Comparison of ENCODE assay signal across 1 cellular context in the genomic region with DNA sequence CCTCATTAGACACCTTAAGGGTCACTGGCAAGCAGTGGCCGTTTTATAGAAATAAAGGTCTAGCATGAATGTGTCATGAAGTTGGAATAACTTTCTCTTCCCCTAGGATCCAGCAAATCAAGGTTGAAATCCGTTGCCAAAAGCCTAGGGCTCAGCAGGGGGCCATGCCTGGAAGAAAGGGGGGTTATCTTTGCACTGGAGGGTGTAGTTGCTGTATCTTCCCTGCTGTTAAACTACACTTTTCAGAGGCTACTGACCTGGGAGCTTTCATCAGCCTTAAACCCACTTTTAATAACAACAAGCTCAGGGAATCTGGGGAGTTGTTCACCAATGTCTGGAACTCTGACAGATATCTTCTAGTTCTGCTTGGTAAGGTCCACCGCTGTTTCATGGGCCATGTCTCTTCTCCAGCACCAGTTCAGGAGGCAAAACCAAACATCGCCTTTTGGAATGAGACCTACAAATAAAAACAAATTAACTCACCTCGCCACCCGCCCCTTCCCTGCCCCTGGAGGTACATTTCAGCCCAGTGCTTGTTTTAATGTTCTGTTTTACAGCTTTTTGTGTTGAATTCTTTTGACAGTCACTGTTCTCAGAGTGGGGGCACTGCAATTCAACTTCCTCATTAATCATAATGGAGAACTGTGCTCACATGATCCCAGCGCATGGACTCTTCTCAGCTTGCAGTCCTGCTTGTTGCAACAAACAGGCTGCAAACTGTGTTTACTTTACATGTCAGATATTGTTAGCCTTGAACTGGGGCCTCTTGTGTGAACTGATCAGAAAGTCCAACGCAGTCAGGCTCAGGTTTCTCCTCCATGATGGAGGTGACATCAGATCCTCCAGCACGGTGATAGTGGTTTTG.
A peak's percentile ranks its signal among the peaks of the same experiment; 100 is the strongest.
TF ChIP-seq lines count a peak whose summit lies in the region.

No MANE protein-coding gene starts in this region.

TF ChIP-seq in HepG2, 621 proteins besides CTCF, POLR2A, EP300 and RAD21 (continued from another document and continues in another):
- TF ChIP-seq, protein P1, sequence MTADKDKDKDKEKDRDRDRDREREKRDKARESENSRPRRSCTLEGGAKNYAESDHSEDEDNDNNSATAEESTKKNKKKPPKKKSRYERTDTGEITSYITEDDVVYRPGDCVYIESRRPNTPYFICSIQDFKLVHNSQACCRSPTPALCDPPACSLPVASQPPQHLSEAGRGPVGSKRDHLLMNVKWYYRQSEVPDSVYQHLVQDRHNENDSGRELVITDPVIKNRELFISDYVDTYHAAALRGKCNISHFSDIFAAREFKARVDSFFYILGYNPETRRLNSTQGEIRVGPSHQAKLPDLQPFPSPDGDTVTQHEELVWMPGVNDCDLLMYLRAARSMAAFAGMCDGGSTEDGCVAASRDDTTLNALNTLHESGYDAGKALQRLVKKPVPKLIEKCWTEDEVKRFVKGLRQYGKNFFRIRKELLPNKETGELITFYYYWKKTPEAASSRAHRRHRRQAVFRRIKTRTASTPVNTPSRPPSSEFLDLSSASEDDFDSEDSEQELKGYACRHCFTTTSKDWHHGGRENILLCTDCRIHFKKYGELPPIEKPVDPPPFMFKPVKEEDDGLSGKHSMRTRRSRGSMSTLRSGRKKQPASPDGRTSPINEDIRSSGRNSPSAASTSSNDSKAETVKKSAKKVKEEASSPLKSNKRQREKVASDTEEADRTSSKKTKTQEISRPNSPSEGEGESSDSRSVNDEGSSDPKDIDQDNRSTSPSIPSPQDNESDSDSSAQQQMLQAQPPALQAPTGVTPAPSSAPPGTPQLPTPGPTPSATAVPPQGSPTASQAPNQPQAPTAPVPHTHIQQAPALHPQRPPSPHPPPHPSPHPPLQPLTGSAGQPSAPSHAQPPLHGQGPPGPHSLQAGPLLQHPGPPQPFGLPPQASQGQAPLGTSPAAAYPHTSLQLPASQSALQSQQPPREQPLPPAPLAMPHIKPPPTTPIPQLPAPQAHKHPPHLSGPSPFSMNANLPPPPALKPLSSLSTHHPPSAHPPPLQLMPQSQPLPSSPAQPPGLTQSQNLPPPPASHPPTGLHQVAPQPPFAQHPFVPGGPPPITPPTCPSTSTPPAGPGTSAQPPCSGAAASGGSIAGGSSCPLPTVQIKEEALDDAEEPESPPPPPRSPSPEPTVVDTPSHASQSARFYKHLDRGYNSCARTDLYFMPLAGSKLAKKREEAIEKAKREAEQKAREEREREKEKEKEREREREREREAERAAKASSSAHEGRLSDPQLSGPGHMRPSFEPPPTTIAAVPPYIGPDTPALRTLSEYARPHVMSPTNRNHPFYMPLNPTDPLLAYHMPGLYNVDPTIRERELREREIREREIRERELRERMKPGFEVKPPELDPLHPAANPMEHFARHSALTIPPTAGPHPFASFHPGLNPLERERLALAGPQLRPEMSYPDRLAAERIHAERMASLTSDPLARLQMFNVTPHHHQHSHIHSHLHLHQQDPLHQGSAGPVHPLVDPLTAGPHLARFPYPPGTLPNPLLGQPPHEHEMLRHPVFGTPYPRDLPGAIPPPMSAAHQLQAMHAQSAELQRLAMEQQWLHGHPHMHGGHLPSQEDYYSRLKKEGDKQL (CRISPR knock-in tag; IDR thresholded peaks at IDR 0.05; ENCODE audit: low read depth): no peak; the same call in 1 of the 2 replicates
- TF ChIP-seq FOXA3 (CRISPR knock-in tag; IDR thresholded peaks at IDR 0.05) (peak; percentile 97), CBFB (CRISPR knock-in tag; IDR thresholded peaks at IDR 0.05) (no peak), ZNF383 (CRISPR knock-in tag; IDR thresholded peaks at IDR 0.05; ENCODE audit: borderline replicate concordance) (no peak), ZKSCAN8 (CRISPR knock-in tag; IDR thresholded peaks at IDR 0.05; ENCODE audit: borderline replicate concordance) (no peak), ZZZ3 (CRISPR knock-in tag; IDR thresholded peaks at IDR 0.05; ENCODE audit: borderline replicate concordance) (no peak), ZNF101 (CRISPR knock-in tag; IDR thresholded peaks at IDR 0.05; ENCODE audit: borderline replicate concordance, low read depth) (no peak), ZNF296 (CRISPR knock-in tag; conservative IDR thresholded peaks at IDR 0.05) (no peak), ZKSCAN1 (IDR thresholded peaks at IDR 0.05; ENCODE audit: low read length) (no peak), HNRNPH1 (optimal IDR thresholded peaks at IDR 0.05; ENCODE audit: low read depth, low read length) (no peak), ZNF263 (CRISPR knock-in tag; IDR thresholded peaks at IDR 0.05) (no peak), ZFX (CRISPR knock-in tag; IDR thresholded peaks at IDR 0.05; ENCODE audit: low read depth) (no peak), ZNF768 (CRISPR knock-in tag; IDR thresholded peaks at IDR 0.05) (no peak), HNRNPK (IDR thresholded peaks at IDR 0.05; ENCODE audit: low read depth, low read length, poor library complexity, severe bottlenecking) (no peak), CEBPB (IDR thresholded peaks at IDR 0.05; ENCODE audit: borderline replicate concordance, low read depth, low read length) (peak; percentile 77), PITX1 (CRISPR knock-in tag; IDR thresholded peaks at IDR 0.05) (0 out of 2 replicates have a peak, but pooled peaks have one; percentile 58), RARA (CRISPR knock-in tag; IDR thresholded peaks at IDR 0.05) (peak; percentile 91), ZNF12 (CRISPR knock-in tag; IDR thresholded peaks at IDR 0.05) (peak; percentile 90), ELF4 (CRISPR knock-in tag; IDR thresholded peaks at IDR 0.05; ENCODE audit: borderline replicate concordance) (no peak), ZIK1 (CRISPR knock-in tag; IDR thresholded peaks at IDR 0.05; ENCODE audit: borderline replicate concordance, low read depth) (no peak), ZNF724P (CRISPR knock-in tag; IDR thresholded peaks at IDR 0.05; ENCODE audit: borderline replicate concordance) (no peak), ARID2 (CRISPR knock-in tag; IDR thresholded peaks at IDR 0.05; ENCODE audit: borderline replicate concordance) (no peak), FOXP1 (IDR thresholded peaks at IDR 0.05) (no peak), FOXP1 (CRISPR knock-in tag; IDR thresholded peaks at IDR 0.05) (peak; percentile 94), HIVEP1 (CRISPR knock-in tag; IDR thresholded peaks at IDR 0.05) (no peak; the same call in 1 of the 2 replicates), ZSCAN21 (CRISPR knock-in tag; IDR thresholded peaks at IDR 0.05; ENCODE audit: borderline replicate concordance) (no peak), ZNF180 (CRISPR knock-in tag; IDR thresholded peaks at IDR 0.05; ENCODE audit: borderline replicate concordance, low read depth) (no peak), ETV5 (CRISPR knock-in tag; IDR thresholded peaks at IDR 0.05; ENCODE audit: borderline replicate concordance) (peak; percentile 31; the same call in 1 of the 2 replicates)
- TF ChIP-seq, protein P2, sequence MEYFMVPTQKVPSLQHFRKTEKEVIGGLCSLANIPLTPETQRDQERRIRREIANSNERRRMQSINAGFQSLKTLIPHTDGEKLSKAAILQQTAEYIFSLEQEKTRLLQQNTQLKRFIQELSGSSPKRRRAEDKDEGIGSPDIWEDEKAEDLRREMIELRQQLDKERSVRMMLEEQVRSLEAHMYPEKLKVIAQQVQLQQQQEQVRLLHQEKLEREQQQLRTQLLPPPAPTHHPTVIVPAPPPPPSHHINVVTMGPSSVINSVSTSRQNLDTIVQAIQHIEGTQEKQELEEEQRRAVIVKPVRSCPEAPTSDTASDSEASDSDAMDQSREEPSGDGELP (IDR thresholded peaks at IDR 0.05; ENCODE audit: borderline replicate concordance, low read depth): peak; percentile 31; the same call in 1 of the 2 replicates
- TF ChIP-seq, protein P3, sequence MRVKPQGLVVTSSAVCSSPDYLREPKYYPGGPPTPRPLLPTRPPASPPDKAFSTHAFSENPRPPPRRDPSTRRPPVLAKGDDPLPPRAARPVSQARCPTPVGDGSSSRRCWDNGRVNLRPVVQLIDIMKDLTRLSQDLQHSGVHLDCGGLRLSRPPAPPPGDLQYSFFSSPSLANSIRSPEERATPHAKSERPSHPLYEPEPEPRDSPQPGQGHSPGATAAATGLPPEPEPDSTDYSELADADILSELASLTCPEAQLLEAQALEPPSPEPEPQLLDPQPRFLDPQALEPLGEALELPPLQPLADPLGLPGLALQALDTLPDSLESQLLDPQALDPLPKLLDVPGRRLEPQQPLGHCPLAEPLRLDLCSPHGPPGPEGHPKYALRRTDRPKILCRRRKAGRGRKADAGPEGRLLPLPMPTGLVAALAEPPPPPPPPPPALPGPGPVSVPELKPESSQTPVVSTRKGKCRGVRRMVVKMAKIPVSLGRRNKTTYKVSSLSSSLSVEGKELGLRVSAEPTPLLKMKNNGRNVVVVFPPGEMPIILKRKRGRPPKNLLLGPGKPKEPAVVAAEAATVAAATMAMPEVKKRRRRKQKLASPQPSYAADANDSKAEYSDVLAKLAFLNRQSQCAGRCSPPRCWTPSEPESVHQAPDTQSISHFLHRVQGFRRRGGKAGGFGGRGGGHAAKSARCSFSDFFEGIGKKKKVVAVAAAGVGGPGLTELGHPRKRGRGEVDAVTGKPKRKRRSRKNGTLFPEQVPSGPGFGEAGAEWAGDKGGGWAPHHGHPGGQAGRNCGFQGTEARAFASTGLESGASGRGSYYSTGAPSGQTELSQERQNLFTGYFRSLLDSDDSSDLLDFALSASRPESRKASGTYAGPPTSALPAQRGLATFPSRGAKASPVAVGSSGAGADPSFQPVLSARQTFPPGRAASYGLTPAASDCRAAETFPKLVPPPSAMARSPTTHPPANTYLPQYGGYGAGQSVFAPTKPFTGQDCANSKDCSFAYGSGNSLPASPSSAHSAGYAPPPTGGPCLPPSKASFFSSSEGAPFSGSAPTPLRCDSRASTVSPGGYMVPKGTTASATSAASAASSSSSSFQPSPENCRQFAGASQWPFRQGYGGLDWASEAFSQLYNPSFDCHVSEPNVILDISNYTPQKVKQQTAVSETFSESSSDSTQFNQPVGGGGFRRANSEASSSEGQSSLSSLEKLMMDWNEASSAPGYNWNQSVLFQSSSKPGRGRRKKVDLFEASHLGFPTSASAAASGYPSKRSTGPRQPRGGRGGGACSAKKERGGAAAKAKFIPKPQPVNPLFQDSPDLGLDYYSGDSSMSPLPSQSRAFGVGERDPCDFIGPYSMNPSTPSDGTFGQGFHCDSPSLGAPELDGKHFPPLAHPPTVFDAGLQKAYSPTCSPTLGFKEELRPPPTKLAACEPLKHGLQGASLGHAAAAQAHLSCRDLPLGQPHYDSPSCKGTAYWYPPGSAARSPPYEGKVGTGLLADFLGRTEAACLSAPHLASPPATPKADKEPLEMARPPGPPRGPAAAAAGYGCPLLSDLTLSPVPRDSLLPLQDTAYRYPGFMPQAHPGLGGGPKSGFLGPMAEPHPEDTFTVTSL (CRISPR knock-in tag; IDR thresholded peaks at IDR 0.05; ENCODE audit: borderline replicate concordance): peak; percentile 82; the same call in 1 of the 2 replicates
- TF ChIP-seq, protein P4, sequence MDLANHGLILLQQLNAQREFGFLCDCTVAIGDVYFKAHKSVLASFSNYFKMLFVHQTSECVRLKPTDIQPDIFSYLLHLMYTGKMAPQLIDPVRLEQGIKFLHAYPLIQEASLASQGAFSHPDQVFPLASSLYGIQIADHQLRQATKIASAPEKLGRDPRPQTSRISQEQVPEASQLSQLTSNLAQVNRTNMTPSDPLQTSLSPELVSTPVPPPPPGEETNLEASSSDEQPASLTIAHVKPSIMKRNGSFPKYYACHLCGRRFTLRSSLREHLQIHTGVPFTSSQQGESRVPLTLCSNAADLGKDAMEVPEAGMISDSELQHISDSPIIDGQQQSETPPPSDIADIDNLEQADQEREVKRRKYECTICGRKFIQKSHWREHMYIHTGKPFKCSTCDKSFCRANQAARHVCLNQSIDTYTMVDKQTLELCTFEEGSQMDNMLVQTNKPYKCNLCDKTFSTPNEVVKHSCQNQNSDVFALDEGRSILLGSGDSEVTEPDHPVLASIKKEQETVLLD (CRISPR knock-in tag; IDR thresholded peaks at IDR 0.05; ENCODE audit: low read depth): no peak
- TF ChIP-seq, protein P5, sequence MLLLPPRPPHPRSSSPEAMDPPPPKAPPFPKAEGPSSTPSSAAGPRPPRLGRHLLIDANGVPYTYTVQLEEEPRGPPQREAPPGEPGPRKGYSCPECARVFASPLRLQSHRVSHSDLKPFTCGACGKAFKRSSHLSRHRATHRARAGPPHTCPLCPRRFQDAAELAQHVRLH (CRISPR knock-in tag; IDR thresholded peaks at IDR 0.05; ENCODE audit: borderline replicate concordance, low read depth): peak; percentile 70
- TF ChIP-seq, protein P6, sequence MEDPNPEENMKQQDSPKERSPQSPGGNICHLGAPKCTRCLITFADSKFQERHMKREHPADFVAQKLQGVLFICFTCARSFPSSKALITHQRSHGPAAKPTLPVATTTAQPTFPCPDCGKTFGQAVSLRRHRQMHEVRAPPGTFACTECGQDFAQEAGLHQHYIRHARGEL (CRISPR knock-in tag; IDR thresholded peaks at IDR 0.05): no peak
- TF ChIP-seq, protein P7, sequence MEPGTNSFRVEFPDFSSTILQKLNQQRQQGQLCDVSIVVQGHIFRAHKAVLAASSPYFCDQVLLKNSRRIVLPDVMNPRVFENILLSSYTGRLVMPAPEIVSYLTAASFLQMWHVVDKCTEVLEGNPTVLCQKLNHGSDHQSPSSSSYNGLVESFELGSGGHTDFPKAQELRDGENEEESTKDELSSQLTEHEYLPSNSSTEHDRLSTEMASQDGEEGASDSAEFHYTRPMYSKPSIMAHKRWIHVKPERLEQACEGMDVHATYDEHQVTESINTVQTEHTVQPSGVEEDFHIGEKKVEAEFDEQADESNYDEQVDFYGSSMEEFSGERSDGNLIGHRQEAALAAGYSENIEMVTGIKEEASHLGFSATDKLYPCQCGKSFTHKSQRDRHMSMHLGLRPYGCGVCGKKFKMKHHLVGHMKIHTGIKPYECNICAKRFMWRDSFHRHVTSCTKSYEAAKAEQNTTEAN (CRISPR knock-in tag; conservative IDR thresholded peaks at IDR 0.05): no peak
- TF ChIP-seq, protein P8, sequence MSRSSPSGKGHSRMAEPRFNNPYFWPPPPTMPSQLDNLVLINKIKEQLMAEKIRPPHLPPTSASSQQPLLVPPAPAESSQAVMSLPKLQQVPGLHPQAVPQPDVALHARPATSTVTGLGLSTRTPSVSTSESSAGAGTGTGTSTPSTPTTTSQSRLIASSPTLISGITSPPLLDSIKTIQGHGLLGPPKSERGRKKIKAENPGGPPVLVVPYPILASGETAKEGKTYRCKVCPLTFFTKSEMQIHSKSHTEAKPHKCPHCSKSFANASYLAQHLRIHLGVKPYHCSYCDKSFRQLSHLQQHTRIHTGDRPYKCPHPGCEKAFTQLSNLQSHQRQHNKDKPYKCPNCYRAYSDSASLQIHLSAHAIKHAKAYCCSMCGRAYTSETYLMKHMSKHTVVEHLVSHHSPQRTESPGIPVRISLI (CRISPR knock-in tag; IDR thresholded peaks at IDR 0.05; ENCODE audit: borderline replicate concordance): no peak
- TF ChIP-seq, protein P9, sequence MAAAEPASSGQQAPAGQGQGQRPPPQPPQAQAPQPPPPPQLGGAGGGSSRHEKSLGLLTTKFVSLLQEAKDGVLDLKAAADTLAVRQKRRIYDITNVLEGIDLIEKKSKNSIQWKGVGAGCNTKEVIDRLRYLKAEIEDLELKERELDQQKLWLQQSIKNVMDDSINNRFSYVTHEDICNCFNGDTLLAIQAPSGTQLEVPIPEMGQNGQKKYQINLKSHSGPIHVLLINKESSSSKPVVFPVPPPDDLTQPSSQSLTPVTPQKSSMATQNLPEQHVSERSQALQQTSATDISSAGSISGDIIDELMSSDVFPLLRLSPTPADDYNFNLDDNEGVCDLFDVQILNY (CRISPR knock-in tag; conservative IDR thresholded peaks at IDR 0.05): no peak
- TF ChIP-seq, protein P10, sequence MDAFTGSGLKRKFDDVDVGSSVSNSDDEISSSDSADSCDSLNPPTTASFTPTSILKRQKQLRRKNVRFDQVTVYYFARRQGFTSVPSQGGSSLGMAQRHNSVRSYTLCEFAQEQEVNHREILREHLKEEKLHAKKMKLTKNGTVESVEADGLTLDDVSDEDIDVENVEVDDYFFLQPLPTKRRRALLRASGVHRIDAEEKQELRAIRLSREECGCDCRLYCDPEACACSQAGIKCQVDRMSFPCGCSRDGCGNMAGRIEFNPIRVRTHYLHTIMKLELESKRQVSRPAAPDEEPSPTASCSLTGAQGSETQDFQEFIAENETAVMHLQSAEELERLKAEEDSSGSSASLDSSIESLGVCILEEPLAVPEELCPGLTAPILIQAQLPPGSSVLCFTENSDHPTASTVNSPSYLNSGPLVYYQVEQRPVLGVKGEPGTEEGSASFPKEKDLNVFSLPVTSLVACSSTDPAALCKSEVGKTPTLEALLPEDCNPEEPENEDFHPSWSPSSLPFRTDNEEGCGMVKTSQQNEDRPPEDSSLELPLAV (CRISPR knock-in tag; conservative IDR thresholded peaks at IDR 0.05; ENCODE audit: low read depth): no peak
